Comparison of ENCODE assay signal across 21 cellular contexts in the genomic region with DNA sequence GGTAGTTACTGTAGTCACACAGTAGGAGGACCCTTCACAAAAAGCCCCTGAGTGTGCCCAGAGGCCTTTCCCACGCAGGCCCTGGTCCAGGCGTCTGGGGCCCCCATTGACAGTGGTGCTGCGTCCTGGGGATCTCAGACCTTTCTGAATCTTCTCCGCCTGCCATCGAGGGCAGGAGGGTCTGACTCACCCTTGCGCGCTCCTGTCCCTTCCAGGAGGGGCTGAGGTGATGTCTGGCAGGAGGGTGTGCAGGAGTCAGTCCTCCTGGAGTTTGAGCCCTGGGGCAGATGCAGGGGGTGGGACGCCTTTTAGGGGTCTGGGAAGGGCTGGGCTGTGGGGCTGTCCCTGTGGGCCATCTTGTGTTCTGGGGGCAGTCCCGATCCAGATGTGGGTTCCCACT.
DNase-seq lines count a peak whose midpoint lies in the region; ATAC-seq and TF ChIP-seq lines count a peak whose summit lies in the region.
"Had no signal": no experiment of that assay in that cellular context is flagged by ENCODE, and none has a peak within 500 bp of the region (broad histone marks: within the 10 kb centered on the region; RNA-seq: fewer than 3 reads in every experiment).

No MANE protein-coding gene starts in this region.

- no peak overlapping the region for H2AFZ ChIP-seq in osteoblast (ENCODE audit: low read length)
- H2AFZ ChIP-seq: GM23248 had no signal

- H3K4me1 ChIP-seq in osteoblast (ENCODE audit: insufficient read depth, low read length) (no peaks in the 10 kb centered on the region), upper lobe of right lung (no peaks in the 10 kb centered on the region)
- H3K4me1 ChIP-seq: BLaER1, SJSA1 had no signal

- H3K9me3 ChIP-seq in osteoblast (ENCODE audit: low read depth, low read length) (no peaks in the 10 kb centered on the region), upper lobe of right lung (no peaks in the 10 kb centered on the region)
- H3K9me3 ChIP-seq: BLaER1, SJSA1 had no signal

- DNase-seq in Right ventricle myocardium superior (peak; percentile 12), Right ventricle myocardium inferior (ENCODE audit: missing footprints) (no peak), activated B cell treated with CpG ODN at 0.5 μM for 24 hours (no peak), osteoblast (ENCODE audit: insufficient read length, low spot score, missing footprints) (peak; percentile 75), upper lobe of right lung (peak; percentile 54), NCI-H2029 treated with DMSO at 0.1 percent for 48 hours (lab: John Stamatoyannopoulos, UW) (no peak)
- DNase-seq in T-helper 2 cell treated with Interferon-gamma antibody and Interleukin-4, amounts not matched to agents 5 μg/mL and 100 μg/mL, for 36 hours (ENCODE audit: low spot score), result no peak
- DNase-seq: CD4-positive, CD25-positive, alpha-beta regulatory T cell; GM23248; H7; Karpas-422; NCI-H1092 treated with DMSO at 0.1 percent for 48 hours; NCI-H1436; NCI-H187; NCI-H2171 treated with DMSO at 0.1 percent for 48 hours; NCI-H345; NCI-H510A treated with DMSO at 0.1 percent for 48 hours; NCI-H748 treated with DMSO at 0.1 percent for 48 hours had no signal

- H3K36me3 Mint-ChIP-seq in activated B cell treated with CpG ODN at 0.5 μM for 24 hours (ENCODE audit: low read depth), result peaks cover 22% of the 10 kb centered on the region
- no peaks in the 10 kb centered on the region for H3K36me3 Mint-ChIP-seq in T-helper 2 cell treated with Interferon-gamma antibody and Interleukin-4, amounts not matched to agents 5 μg/mL and 100 μg/mL, for 36 hours (ENCODE audit: low read depth)
- H3K36me3 Mint-ChIP-seq: CD4-positive, CD25-positive, alpha-beta regulatory T cell had no signal

- TF ChIP-seq CTCF in activated B cell treated with CpG ODN at 0.5 μM for 24 hours (IDR thresholded peaks at IDR 0.05) (no peak), osteoblast (IDR thresholded peaks at IDR 0.05; ENCODE audit: extremely low read depth, low read depth, low read length) (no peak), upper lobe of right lung (IDR thresholded peaks at IDR 0.05) (no peak)

- POLR2A ChIA-PET in activated B cell treated with CpG ODN at 0.5 μM for 24 hours (lab: Charles Lee), result interaction anchor here (2.1 kb wide), 1 partner anchor 51 kb away, joined by 14 read pairs; no protein-coding TSS in a partner anchor

- H3K27me3 Mint-ChIP-seq in activated B cell treated with CpG ODN at 0.5 μM for 24 hours, result no peaks in the 10 kb centered on the region
- no peaks in the 10 kb centered on the region for H3K27me3 Mint-ChIP-seq in T-helper 2 cell treated with Interferon-gamma antibody and Interleukin-4, amounts not matched to agents 5 μg/mL and 100 μg/mL, for 36 hours (ENCODE audit: low read depth)

- no peak overlapping the region for H3K4me2 ChIP-seq in osteoblast (ENCODE audit: insufficient read depth, low read length)
- H3K4me2 ChIP-seq: BLaER1 had no signal

- no peaks in the 10 kb centered on the region for H3K9me3 Mint-ChIP-seq in activated B cell treated with CpG ODN at 0.5 μM for 24 hours
- peaks cover 4% of the 10 kb centered on the region for H3K9me3 Mint-ChIP-seq in T-helper 2 cell treated with Interferon-gamma antibody and Interleukin-4, amounts not matched to agents 5 μg/mL and 100 μg/mL, for 36 hours

- H3K27ac Mint-ChIP-seq in activated B cell treated with CpG ODN at 0.5 μM for 24 hours, result peak overlapping the region; percentile 18
- H3K27ac Mint-ChIP-seq in T-helper 2 cell treated with Interferon-gamma antibody and Interleukin-4, amounts not matched to agents 5 μg/mL and 100 μg/mL, for 36 hours, result no peak overlapping the region

- no peaks in the 10 kb centered on the region for H3K79me2 ChIP-seq in osteoblast (ENCODE audit: insufficient read depth, low read length)

- H4K20me1 ChIP-seq in osteoblast (ENCODE audit: insufficient read depth, low read length), result no peaks in the 10 kb centered on the region
- H4K20me1 ChIP-seq: BLaER1 had no signal

- CTCF ChIA-PET in activated B cell treated with CpG ODN at 0.5 μM for 24 hours (lab: Charles Lee), result no interaction called here

- H3K27ac ChIP-seq in osteoblast (ENCODE audit: low read depth, low read length), result no peak overlapping the region
- no peak overlapping the region for H3K27ac ChIP-seq in upper lobe of right lung
- H3K27ac ChIP-seq: BLaER1, GM23248, SJSA1 had no signal

- intact Hi-C loops in Right ventricle myocardium superior (cut with DNase I), result no loop called here
- intact Hi-C loops in Right ventricle myocardium inferior (cut with DNase I), result no loop called here
- intact Hi-C loops in activated B cell treated with CpG ODN at 0.5 μM for 24 hours (cut with micrococcal nuclease), result no loop called here
- intact Hi-C loops in upper lobe of right lung (cut with DNase I), result no loop called here

- H3K4me3 Mint-ChIP-seq in activated B cell treated with CpG ODN at 0.5 μM for 24 hours, result peak overlapping the region; percentile 41
- H3K4me3 Mint-ChIP-seq in T-helper 2 cell treated with Interferon-gamma antibody and Interleukin-4, amounts not matched to agents 5 μg/mL and 100 μg/mL, for 36 hours, result no peak overlapping the region
- H3K4me3 Mint-ChIP-seq: CD4-positive, CD25-positive, alpha-beta regulatory T cell had no signal

- H3K36me3 ChIP-seq in osteoblast (ENCODE audit: insufficient read depth, low read length), result no peaks in the 10 kb centered on the region
- H3K36me3 ChIP-seq in upper lobe of right lung, result no peaks in the 10 kb centered on the region
- H3K36me3 ChIP-seq: BLaER1, SJSA1 had no signal

- H3K4me3 ChIP-seq in osteoblast (ENCODE audit: insufficient read depth, low read length), result no peak overlapping the region
- H3K4me3 ChIP-seq in upper lobe of right lung, result no peak overlapping the region
- H3K4me3 ChIP-seq: BLaER1, GM23248, SJSA1 had no signal

- ATAC-seq in Right ventricle myocardium superior (ENCODE audit: poor library complexity) (no peak), Right ventricle myocardium inferior (no peak), activated B cell treated with CpG ODN at 0.5 μM for 24 hours (ENCODE audit: low read depth) (no peak), upper lobe of right lung (no peak)
- ATAC-seq: HepG2 had no signal

- no peaks in the 10 kb centered on the region for H3K27me3 ChIP-seq in osteoblast (ENCODE audit: insufficient read depth, low read length)
- H3K27me3 ChIP-seq in upper lobe of right lung, result no peaks in the 10 kb centered on the region
- H3K27me3 ChIP-seq: BLaER1, SJSA1 had no signal

- H3K4me1 Mint-ChIP-seq in activated B cell treated with CpG ODN at 0.5 μM for 24 hours, result peaks cover 34% of the 10 kb centered on the region
- H3K4me1 Mint-ChIP-seq in T-helper 2 cell treated with Interferon-gamma antibody and Interleukin-4, amounts not matched to agents 5 μg/mL and 100 μg/mL, for 36 hours (ENCODE audit: low read depth), result no peaks in the 10 kb centered on the region

Comparison
In these comparisons a context has a peak if more than half of its experiments do, and no peak if none do; other contexts are left out.
1. DNase-seq: peak in Right ventricle myocardium superior (single experiment), osteoblast (single experiment) and upper lobe of right lung (single experiment); none in Right ventricle myocardium inferior (single experiment), activated B cell treated with CpG ODN at 0.5 μM for 24 hours (single experiment), NCI-H2029 treated with DMSO at 0.1 percent for 48 hours (single experiment) and T-helper 2 cell treated with Interferon-gamma antibody and Interleukin-4, amounts not matched to agents 5 μg/mL and 100 μg/mL, for 36 hours (single experiment).